ENCODE assay signal across 8 cellular contexts in the genomic region with DNA sequence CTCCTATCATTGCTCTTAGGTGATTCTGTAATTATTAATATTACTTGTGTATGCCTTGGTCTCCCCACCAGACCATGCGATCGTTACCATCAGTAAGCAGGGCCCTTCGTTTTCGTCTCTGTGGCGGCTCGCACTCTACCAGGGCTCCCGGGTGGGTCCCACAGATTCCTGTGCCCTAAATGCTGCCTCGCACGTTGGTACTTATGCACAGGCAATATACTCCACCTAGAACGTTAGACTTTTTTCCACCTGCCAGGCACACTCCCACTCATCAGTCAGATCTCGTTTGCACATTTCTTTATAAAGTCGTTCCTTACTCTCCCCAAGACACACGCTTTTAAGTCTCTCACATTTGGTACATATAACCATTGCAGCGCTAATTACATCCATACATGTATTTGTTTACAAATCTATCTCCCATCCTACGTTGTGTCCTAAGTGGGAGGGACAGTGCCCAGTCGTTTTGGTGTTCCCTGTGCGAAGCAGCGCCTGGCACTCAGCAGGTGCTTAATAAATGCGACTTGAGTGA. TPM values are rescaled to one million over a fixed set of nuclear protein-coding genes. Genes with fewer than 3 reads are reported as not detected.
DNase-seq lines count a peak whose midpoint lies in the region; ATAC-seq and TF ChIP-seq lines count a peak whose summit lies in the region.

No MANE protein-coding gene starts in this region.

- TF ChIP-seq POLR2A in testis (IDR thresholded peaks at IDR 0.05): no peak

- TF ChIP-seq CTCF in left lung (IDR thresholded peaks at IDR 0.05): no peak
- TF ChIP-seq CTCF in testis (IDR thresholded peaks at IDR 0.05): no peak

- WGBS in testis, 2 donors: 21 to 25% methylated on average over 19 of the region's 19 CpGs

- CTCF ChIA-PET in activated CD8-positive, alpha-beta memory T cell treated with anti-CD3 and anti-CD28 coated beads, Interleukin-2, amount 10 ng/mL, durations not matched to agents 7 days and 5 days (lab: Charles Lee): no interaction called here

- H3K9me3 ChIP-seq in left lung (no peaks in the 10 kb centered on the region), testis (no peaks in the 10 kb centered on the region)

- intact Hi-C loops in left lung (cut with DNase I) (no loop called here), testis (cut with DNase I; ENCODE audit: low total_unique reads) (no loop called here)

- ATAC-seq in activated CD8-positive, alpha-beta memory T cell treated with anti-CD3 and anti-CD28 coated beads, Interleukin-2, amount 10 ng/mL, durations not matched to agents 7 days and 5 days: no peak
- ATAC-seq in activated naive CD8-positive, alpha-beta T cell treated with anti-CD3 and anti-CD28 coated beads, Interleukin-2, amount 10 ng/mL, durations not matched to agents 7 days and 5 days (ENCODE audit: low read depth): no peak
- ATAC-seq in left lung (no peak), GM19324 (IDR thresholded peaks at IDR 0.05; ENCODE audit: low FRiP score, unreplicated experiment) (no peak)

- DNase-seq in activated CD8-positive, alpha-beta memory T cell treated with anti-CD3 and anti-CD28 coated beads, Interleukin-2, amount 10 ng/mL, durations not matched to agents 7 days and 5 days: no peak
- DNase-seq in activated CD8-positive, alpha-beta memory T cell treated with anti-CD3 and anti-CD28 coated beads, Interleukin-2, amount 50 U/mL, for 48 hours: no peak
- no peak for DNase-seq in activated naive CD8-positive, alpha-beta T cell treated with anti-CD3 and anti-CD28 coated beads, Interleukin-2, amount 10 ng/mL, durations not matched to agents 7 days and 5 days
- DNase-seq in left lung (no peak), testis (no peak), NCI-H748 treated with DMSO at 0.1 percent for 48 hours (lab: John Stamatoyannopoulos, UW) (no peak), NCI-H2171 (lab: John Stamatoyannopoulos, UW) (no peak)

- H3K27ac ChIP-seq in left lung (peak overlapping the region; percentile 95 to 98), testis (peak overlapping the region; percentile 95)

- H3K36me3 Mint-ChIP-seq in activated CD8-positive, alpha-beta memory T cell treated with anti-CD3 and anti-CD28 coated beads, Interleukin-2, amount 10 ng/mL, durations not matched to agents 7 days and 5 days: peaks cover 1% of the 10 kb centered on the region
- peaks cover 10% of the 10 kb centered on the region for H3K36me3 Mint-ChIP-seq in activated naive CD8-positive, alpha-beta T cell treated with anti-CD3 and anti-CD28 coated beads, Interleukin-2, amount 10 ng/mL, durations not matched to agents 7 days and 5 days

- no peaks in the 10 kb centered on the region for H3K27me3 Mint-ChIP-seq in activated CD8-positive, alpha-beta memory T cell treated with anti-CD3 and anti-CD28 coated beads, Interleukin-2, amount 10 ng/mL, durations not matched to agents 7 days and 5 days
- no peaks in the 10 kb centered on the region for H3K27me3 Mint-ChIP-seq in activated naive CD8-positive, alpha-beta T cell treated with anti-CD3 and anti-CD28 coated beads, Interleukin-2, amount 10 ng/mL, durations not matched to agents 7 days and 5 days

- H3K4me1 ChIP-seq in left lung (peaks cover 12 to 25% of the 10 kb centered on the region in 2 donors), testis (peaks cover 9% of the 10 kb centered on the region)

- H3K4me3 ChIP-seq in left lung: peak overlapping the region; percentile 96 to 97
- H3K4me3 ChIP-seq in testis: peak overlapping the region; percentile 99

- H3K4me1 Mint-ChIP-seq in activated CD8-positive, alpha-beta memory T cell treated with anti-CD3 and anti-CD28 coated beads, Interleukin-2, amount 10 ng/mL, durations not matched to agents 7 days and 5 days: peaks cover 16% of the 10 kb centered on the region
- H3K4me1 Mint-ChIP-seq in activated naive CD8-positive, alpha-beta T cell treated with anti-CD3 and anti-CD28 coated beads, Interleukin-2, amount 10 ng/mL, durations not matched to agents 7 days and 5 days: peaks cover 15% of the 10 kb centered on the region

- H3K4me3 Mint-ChIP-seq in activated CD8-positive, alpha-beta memory T cell treated with anti-CD3 and anti-CD28 coated beads, Interleukin-2, amount 10 ng/mL, durations not matched to agents 7 days and 5 days: peak overlapping the region; percentile 82
- H3K4me3 Mint-ChIP-seq in activated naive CD8-positive, alpha-beta T cell treated with anti-CD3 and anti-CD28 coated beads, Interleukin-2, amount 10 ng/mL, durations not matched to agents 7 days and 5 days: peak overlapping the region; percentile 89

- POLR2A ChIA-PET in activated naive CD8-positive, alpha-beta T cell treated with anti-CD3 and anti-CD28 coated beads, Interleukin-2, amount 10 ng/mL, durations not matched to agents 7 days and 5 days (lab: Charles Lee): interaction anchor here (0.6 kb wide), 1 partner anchor 12 kb away, joined by 4 read pairs; no protein-coding TSS in a partner anchor

- no peaks in the 10 kb centered on the region for H3K27me3 ChIP-seq in left lung
- H3K27me3 ChIP-seq in testis: no peaks in the 10 kb centered on the region

- no peaks in the 10 kb centered on the region for H3K36me3 ChIP-seq in left lung
- H3K36me3 ChIP-seq in testis (ENCODE audit: low read depth, missing control alignments): no peaks in the 10 kb centered on the region

- peak overlapping the region; percentile 88 for H3K27ac Mint-ChIP-seq in activated CD8-positive, alpha-beta memory T cell treated with anti-CD3 and anti-CD28 coated beads, Interleukin-2, amount 10 ng/mL, durations not matched to agents 7 days and 5 days
- peak overlapping the region; percentile 95 for H3K27ac Mint-ChIP-seq in activated naive CD8-positive, alpha-beta T cell treated with anti-CD3 and anti-CD28 coated beads, Interleukin-2, amount 10 ng/mL, durations not matched to agents 7 days and 5 days

- no peaks in the 10 kb centered on the region for H3K9me3 Mint-ChIP-seq in activated CD8-positive, alpha-beta memory T cell treated with anti-CD3 and anti-CD28 coated beads, Interleukin-2, amount 10 ng/mL, durations not matched to agents 7 days and 5 days (ENCODE audit: low read depth)
- H3K9me3 Mint-ChIP-seq in activated naive CD8-positive, alpha-beta T cell treated with anti-CD3 and anti-CD28 coated beads, Interleukin-2, amount 10 ng/mL, durations not matched to agents 7 days and 5 days: no peaks in the 10 kb centered on the region

RNA-seq across cellular contexts. Expression of gene FEZ2, which starts 0.9 kb away (rescaled TPM):
- 10 to 100 TPM in 1 of 2 experiments, 1 to 10 TPM in 1; 9.9 to 13.3 TPM for total RNA-seq in activated CD8-positive, alpha-beta memory T cell treated with anti-CD3 and anti-CD28 coated beads, Interleukin-2, amount 10 ng/mL, durations not matched to agents 7 days and 5 days
- total RNA-seq in activated naive CD8-positive, alpha-beta T cell treated with anti-CD3 and anti-CD28 coated beads, Interleukin-2, amount 10 ng/mL, durations not matched to agents 7 days and 5 days: 10 to 100 TPM; 19.4 to 22.8 TPM
- total RNA-seq in left lung (10 to 100 TPM; 47.5 to 53.2 TPM), testis (10 to 100 TPM; 56.6 to 63.6 TPM)
- 46.2 TPM for polyA plus RNA-seq in testis (ENCODE audit: insufficient read depth, low read depth, low replicate concordance)
